Comparison of ENCODE assay signal across 8 cellular contexts in the genomic region with DNA sequence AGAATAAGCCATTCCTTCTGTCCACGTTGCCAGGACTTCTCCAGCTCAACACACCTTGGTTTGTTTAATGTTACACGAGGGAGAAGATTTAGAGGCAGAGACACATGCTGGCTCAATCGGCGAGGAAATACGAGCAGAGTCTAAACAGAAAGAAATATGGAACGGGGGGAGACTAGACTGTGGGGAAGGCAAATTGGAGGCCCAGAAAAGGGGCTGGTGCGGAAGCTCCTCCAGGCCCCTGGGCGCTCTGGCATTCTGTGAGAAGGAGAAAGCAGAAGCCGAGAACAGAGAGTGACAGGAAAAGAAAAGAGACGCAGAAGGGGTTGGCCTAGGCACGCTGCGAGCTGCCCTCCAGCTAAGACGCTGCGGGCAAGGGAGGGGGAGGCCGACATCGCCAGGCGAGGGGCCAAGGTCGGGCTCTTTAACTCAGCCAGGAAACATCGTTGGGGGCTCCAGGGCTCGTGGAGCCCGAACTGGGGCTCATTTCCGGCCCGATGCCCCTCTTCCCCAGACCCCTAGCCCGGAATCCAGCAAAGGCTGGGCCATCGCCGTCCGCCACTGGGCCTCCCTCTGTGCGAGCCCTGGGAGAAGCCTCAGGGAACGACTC. TPM values are rescaled to one million over a fixed set of nuclear protein-coding genes. Genes with fewer than 3 reads are reported as not detected.
DNase-seq lines count a peak whose midpoint lies in the region; ATAC-seq, FAIRE-seq and TF ChIP-seq lines count a peak whose summit lies in the region.

No MANE protein-coding gene starts in this region.

- no peak overlapping the region for H2AK5ac ChIP-seq in H1 (ENCODE audit: low read depth, low read length)

- H3K4me3 Mint-ChIP-seq in natural killer cell: peak overlapping the region; percentile 80

- TF ChIP-seq RAD21 in H1 (IDR thresholded peaks at IDR 0.05 in 1 of 2, conservative IDR thresholded peaks at IDR 0.05 in 1 of 2; ENCODE audit: low read depth in 2 of 2, low read length in 2 of 2): no peak

- peaks cover 23 to 39% of the 10 kb centered on the region in 2 donors for H3K4me1 Mint-ChIP-seq in natural killer cell

- no peaks in the 10 kb centered on the region for H3K9me3 ChIP-seq in H1 (ENCODE audit: insufficient read depth in 2 of 2, low read depth in 1 of 2, low read length in 1 of 2)

- no peak overlapping the region for H4K5ac ChIP-seq in H1 (ENCODE audit: insufficient read length, low read depth, low read length)

- no peaks in the 10 kb centered on the region for H3K9me3 Mint-ChIP-seq in natural killer cell

- no peaks in the 10 kb centered on the region for H3K36me3 ChIP-seq in H1 (ENCODE audit: control insufficient read depth in 2 of 4, insufficient read depth in 4 of 4, low read length in 3 of 4)

- no peak for TF ChIP-seq CTCF in H1 (IDR thresholded peaks at IDR 0.05; ENCODE audit: control extremely low read depth in 1 of 3, insufficient read depth in 1 of 3, low read depth in 1 of 3, low read length in 3 of 3)
- TF ChIP-seq CTCF in natural killer cell (IDR thresholded peaks at IDR 0.05): no peak

- H3K18ac ChIP-seq in H1 (ENCODE audit: extremely low read depth, low read length): peak overlapping the region; percentile 21; the same call in 1 of the 2 replicates

- H4K91ac ChIP-seq in H1 (replicated peaks; ENCODE audit: insufficient read length, low read length): peak overlapping the region; percentile 34

- no peak overlapping the region for H2BK15ac ChIP-seq in H1 (ENCODE audit: low read length)

- peaks cover 2 to 8% of the 10 kb centered on the region in 2 experiments for H4K20me1 ChIP-seq in H1 (replicated peaks in 1 of 2; ENCODE audit: control insufficient read depth in 1 of 2, insufficient read depth in 2 of 2, low read length in 2 of 2)

- H3K4me2 ChIP-seq in H1 (ENCODE audit: insufficient read depth in 1 of 2, low read depth in 2 of 2, low read length in 2 of 2): peak overlapping the region; percentile 88

- POLR2A ChIA-PET in H1 (lab: Charles Lee; ENCODE audit: partially characterized antibody): interaction anchor here (1.0 to 2.0 kb wide), 4 partner anchors 9 to 42 kb away, joined by 3 to 7 read pairs (median 5); no protein-coding TSS in a partner anchor

- H3K4me3 ChIP-seq in H1 (ENCODE audit: extremely low read depth in 1 of 4, insufficient read depth in 2 of 4, low read depth in 3 of 4, low read length in 4 of 4): peak overlapping the region; percentile 27 to 64 (median 38)

- CTCF ChIA-PET in H1 (lab: Charles Lee; ENCODE audit: partially characterized antibody): interaction anchor here (0.6 to 2.5 kb wide), 10 partner anchors 11 to 315 kb away, joined by 3 to 8 read pairs (median 3); no protein-coding TSS in a partner anchor

- peak overlapping the region; percentile 67; the same call in 1 of the 2 replicates for H2BK20ac ChIP-seq in H1 (ENCODE audit: low read length)

- H3K27ac ChIP-seq in H1 (ENCODE audit: low read depth, low read length): no peak overlapping the region

- peak overlapping the region; percentile 35; the same call in 1 of the 2 replicates for H2BK12ac ChIP-seq in H1 (ENCODE audit: low read depth, low read length)

- WGBS in H1 (ENCODE audit: extremely low coverage in 1 of 2, insufficient coverage in 1 of 2, insufficient read length in 1 of 2, insufficient replicate concordance in 2 of 2, low coverage in 1 of 2, low lambda C conversion rate in 2 of 2, missing lambda C conversion rate in 1 of 2), 2 experiments: 1% methylated on average over 22 of the region's 29 CpGs; no CpG with 5 or more reads in 1 of the 2 experiments

- no peak overlapping the region for H2BK120ac ChIP-seq in H1 (replicated peaks; ENCODE audit: low read depth, low read length)

- H3K27me3 Mint-ChIP-seq in natural killer cell (ENCODE audit: low read depth in 2 of 2): peaks cover 67 to 74% of the 10 kb centered on the region in 2 donors

- peak overlapping the region; percentile 26; the same call in 1 of the 2 replicates for H2BK5ac ChIP-seq in H1 (ENCODE audit: low read depth, low read length)

- peaks cover 9 to 27% (median 15%) of the 10 kb centered on the region in 4 experiments for H3K4me1 ChIP-seq in H1 (replicated peaks in 1 of 4; ENCODE audit: control insufficient read depth in 3 of 4, insufficient read depth in 4 of 4, low read length in 3 of 4)

- H3K79me1 ChIP-seq in H1 (ENCODE audit: low read depth, low read length): no peaks in the 10 kb centered on the region

- peaks cover 7% of the 10 kb centered on the region for H3K36me3 Mint-ChIP-seq in natural killer cell

- TF ChIP-seq POLR2A in H1 (IDR thresholded peaks at IDR 0.05; ENCODE audit: control extremely low read depth in 1 of 2, low read depth in 2 of 2, low read length in 2 of 2): no peak

- no peak overlapping the region for H3K14ac ChIP-seq in H1 (ENCODE audit: insufficient read length)

- DNase-seq in SIG-M5 treated with dmso at 0.1 percent for 504 hours (lab: John Stamatoyannopoulos, UW; ENCODE audit: unreplicated experiment): peak; percentile 62
- DNase-seq in SIG-M5 (lab: John Stamatoyannopoulos, UW): no peak
- DNase-seq in NCI-H69 (lab: John Stamatoyannopoulos, UW): peak; percentile 75
- no peak for DNase-seq in H1 (ENCODE audit: low read depth in 1 of 2, low spot score in 2 of 2)
- no peak for DNase-seq in natural killer cell
- no peak for DNase-seq in NCI-H2196 (lab: John Stamatoyannopoulos, UW; ENCODE audit: unreplicated experiment)
- DNase-seq in occipital lobe (lab: John Stamatoyannopoulos, UW): no peak
- no peak for DNase-seq in NCI-H2081 treated with DMSO at 0.1 percent for 48 hours (lab: John Stamatoyannopoulos, UW)

- intact Hi-C loops in natural killer cell (cut with micrococcal nuclease): no loop called here

- TF ChIP-seq EP300 in H1 (IDR thresholded peaks at IDR 0.05; ENCODE audit: borderline replicate concordance in 1 of 2, low read depth in 2 of 2, low read length in 2 of 2): no peak

- peak overlapping the region; percentile 75; the same call in 1 of the 2 replicates for H2AFZ ChIP-seq in H1 (ENCODE audit: low read length)

- FAIRE-seq in H1 (lab: Jason Lieb, UNC): no peak

- no peak overlapping the region for H3K9ac ChIP-seq in H1 (replicated peaks in 1 of 4; ENCODE audit: extremely low read depth in 1 of 4, low read depth in 3 of 4, low read length in 3 of 4)

- H3K4ac ChIP-seq in H1 (replicated peaks; ENCODE audit: insufficient read length, low read depth, low read length): no peak overlapping the region

- H3K79me2 ChIP-seq in H1 (ENCODE audit: control insufficient read depth in 1 of 2, insufficient read depth in 2 of 2, low read length in 2 of 2): no peaks in the 10 kb centered on the region

- H3K23ac ChIP-seq in H1 (ENCODE audit: insufficient read length): no peak overlapping the region

- no peak overlapping the region; the same call in 1 of the 2 replicates for H4K8ac ChIP-seq in H1 (ENCODE audit: extremely low read depth, insufficient read depth, low read length)

- H3K56ac ChIP-seq in H1 (replicated peaks; ENCODE audit: insufficient read length, low read depth, low read length): no peak overlapping the region

- peak overlapping the region; percentile 10 to 12 for H3K27ac Mint-ChIP-seq in natural killer cell

- H3K27me3 ChIP-seq in H1 (replicated peaks in 1 of 4; ENCODE audit: control insufficient read depth in 3 of 4, extremely low read depth in 1 of 4, insufficient read depth in 3 of 4, low read length in 3 of 4): peaks cover 54 to 79% (median 75%) of the 10 kb centered on the region in 4 experiments

- peak; percentile 33 to 42 (median 38) for ATAC-seq in natural killer cell

- peaks cover 26% of the 10 kb centered on the region for H3K23me2 ChIP-seq in H1 (ENCODE audit: low read depth, low read length)

TF ChIP-seq in H1, 55 proteins besides CTCF, POLR2A, EP300 and RAD21 (continues in another document):
- peak; percentile 42 for TF ChIP-seq EZH2 (IDR thresholded peaks at IDR 0.05; ENCODE audit: low read depth, low read length, severe bottlenecking)
- TF ChIP-seq, protein P1, sequence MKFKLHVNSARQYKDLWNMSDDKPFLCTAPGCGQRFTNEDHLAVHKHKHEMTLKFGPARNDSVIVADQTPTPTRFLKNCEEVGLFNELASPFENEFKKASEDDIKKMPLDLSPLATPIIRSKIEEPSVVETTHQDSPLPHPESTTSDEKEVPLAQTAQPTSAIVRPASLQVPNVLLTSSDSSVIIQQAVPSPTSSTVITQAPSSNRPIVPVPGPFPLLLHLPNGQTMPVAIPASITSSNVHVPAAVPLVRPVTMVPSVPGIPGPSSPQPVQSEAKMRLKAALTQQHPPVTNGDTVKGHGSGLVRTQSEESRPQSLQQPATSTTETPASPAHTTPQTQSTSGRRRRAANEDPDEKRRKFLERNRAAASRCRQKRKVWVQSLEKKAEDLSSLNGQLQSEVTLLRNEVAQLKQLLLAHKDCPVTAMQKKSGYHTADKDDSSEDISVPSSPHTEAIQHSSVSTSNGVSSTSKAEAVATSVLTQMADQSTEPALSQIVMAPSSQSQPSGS (IDR thresholded peaks at IDR 0.05; ENCODE audit: low read length): no peak
- TF ChIP-seq, protein P2, sequence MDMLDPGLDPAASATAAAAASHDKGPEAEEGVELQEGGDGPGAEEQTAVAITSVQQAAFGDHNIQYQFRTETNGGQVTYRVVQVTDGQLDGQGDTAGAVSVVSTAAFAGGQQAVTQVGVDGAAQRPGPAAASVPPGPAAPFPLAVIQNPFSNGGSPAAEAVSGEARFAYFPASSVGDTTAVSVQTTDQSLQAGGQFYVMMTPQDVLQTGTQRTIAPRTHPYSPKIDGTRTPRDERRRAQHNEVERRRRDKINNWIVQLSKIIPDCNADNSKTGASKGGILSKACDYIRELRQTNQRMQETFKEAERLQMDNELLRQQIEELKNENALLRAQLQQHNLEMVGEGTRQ (IDR thresholded peaks at IDR 0.05; ENCODE audit: low read length): no peak
- TF ChIP-seq, protein P3, sequence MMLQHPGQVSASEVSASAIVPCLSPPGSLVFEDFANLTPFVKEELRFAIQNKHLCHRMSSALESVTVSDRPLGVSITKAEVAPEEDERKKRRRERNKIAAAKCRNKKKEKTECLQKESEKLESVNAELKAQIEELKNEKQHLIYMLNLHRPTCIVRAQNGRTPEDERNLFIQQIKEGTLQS (IDR thresholded peaks at IDR 0.05; ENCODE audit: insufficient read depth, low read depth, low read length): no peak
- no peak for TF ChIP-seq TAF1 (IDR thresholded peaks at IDR 0.05; ENCODE audit: low read depth, low read length)
- TF ChIP-seq SAP30 (IDR thresholded peaks at IDR 0.05; ENCODE audit: insufficient read depth, insufficient replicate concordance, low read length): no peak

RNA-seq across cellular contexts. Expression of a gene that starts 3.2 kb away (rescaled TPM):
- 0.13 and 0.43 TPM in 2 replicates for total RNA-seq in H1 (2021; fragmentation: NEBNext Ultra II Directional; extraction: Animal tissue kit (Norgen Biotek cat#: 25700))
- polyA plus RNA-seq in H1 (2011; rRNA removed): 0.29 and 0.44 TPM in 2 replicates
- 0.09 TPM for polyA plus RNA-seq in H1 (2011; cell fraction: cytosol; rRNA removed)
- polyA plus RNA-seq in H1 (2011; cell fraction: nucleus; rRNA removed): 0.14 TPM
- polyA plus RNA-seq in H1 (2012, experiment 1 of 2): 0.14 to 0.19 TPM (median 0.18 TPM) in 4 replicates
- polyA plus RNA-seq in H1 (2012, experiment 2 of 2): 0.07 TPM
- polyA plus RNA-seq in H1 (2013, experiment 1 of 2): 0.14 TPM
- 0.18 TPM for polyA plus RNA-seq in H1 (2013, experiment 2 of 2)
- polyA minus RNA-seq in H1 (2011; rRNA and poly(A)+ RNA removed): 0.09 and 0.27 TPM in 2 replicates
- polyA minus RNA-seq in H1 (2011; cell fraction: cytosol; rRNA and poly(A)+ RNA removed): not detected
- 0.90 TPM for polyA minus RNA-seq in H1 (2011; cell fraction: nucleus; rRNA and poly(A)+ RNA removed)
- total RNA-seq in natural killer cell: 1 to 10 TPM; 1.3 to 2.1 (median 2.0) TPM
- total RNA-seq in occipital lobe: not detected

Comparison
In these comparisons a context has a peak if more than half of its experiments do, and no peak if none do; other contexts are left out.
1. DNase-seq: peak in SIG-M5 treated with dmso at 0.1 percent for 504 hours (single experiment) and NCI-H69 (single experiment); none in SIG-M5 (single experiment), H1 (0 of 2), natural killer cell (single experiment), NCI-H2196 (single experiment), occipital lobe (single experiment) and NCI-H2081 treated with DMSO at 0.1 percent for 48 hours (single experiment).